20 cellular contexts compared by ENCODE assay signal in genomic region chr20:41038878-41039404, GRCh38. TPM values are rescaled to one million over a fixed set of nuclear protein-coding genes. Genes with fewer than 3 reads are reported as not detected.
DNase-seq lines count a peak whose midpoint lies in the region; ATAC-seq, FAIRE-seq and TF ChIP-seq lines count a peak whose summit lies in the region.
"Had no signal": no experiment of that assay in that cellular context is flagged by ENCODE, and none has a peak within 500 bp of the region (broad histone marks: within the 10 kb centered on the region; RNA-seq: fewer than 3 reads in every experiment).

No MANE protein-coding gene starts in this region.

- H3K4me3 ChIP-seq in RWPE2 (ENCODE audit: severe bottlenecking) (no peak overlapping the region), right lobe of liver (no peak overlapping the region)
- H3K4me3 ChIP-seq: BLaER1, colonic mucosa, gastrocnemius medialis, lower lobe of right lung had no signal

- H3K9me3 ChIP-seq in RWPE2 (ENCODE audit: severe bottlenecking) (no peaks in the 10 kb centered on the region), right lobe of liver (no peaks in the 10 kb centered on the region)
- H3K9me3 ChIP-seq: BLaER1, colonic mucosa, gastrocnemius medialis, lower lobe of right lung had no signal

- peak overlapping the region; percentile 49 for H3K4me3 Mint-ChIP-seq in Calu3 (ENCODE audit: low read depth, unreplicated experiment)
- H3K4me3 Mint-ChIP-seq: nephron had no signal

- CTCF ChIA-PET in Calu3 (lab: Charles Lee), result interaction anchor here (1.3 to 4.3 kb wide), 3 partner anchors 11 to 48 kb away, joined by 3 to 23 read pairs (median 3); no protein-coding TSS in a partner anchor

- ATAC-seq in GM18907 (IDR thresholded peaks at IDR 0.05; ENCODE audit: unreplicated experiment) (peak; percentile 78), RWPE2 (ENCODE audit: low read depth) (peak; percentile 19; the same call in 2 of the 3 replicates), right lobe of liver (peak in 2 of 4 donors; percentile 62 to 93), GM18873 (IDR thresholded peaks at IDR 0.05; ENCODE audit: low FRiP score, unreplicated experiment) (no peak)
- ATAC-seq: gastrocnemius medialis, HCT116, right cardiac atrium had no signal

- FAIRE-seq in urothelium cell line (lab: Jason Lieb, UNC) (no peak), H54 (lab: Jason Lieb, UNC) (no peak)
- FAIRE-seq: endothelial cell of umbilical vein had no signal

- 45% methylated on average over 7 of the region's 7 CpGs for WGBS in right lobe of liver (ENCODE audit: insufficient coverage, low coverage, low lambda C conversion rate, missing lambda C conversion rate)

- TF ChIP-seq POLR2A in right lobe of liver (IDR thresholded peaks at IDR 0.05) (peak; percentile 48), H54 (IDR thresholded peaks at IDR 0.05; ENCODE audit: low read depth, low read length) (no peak)

- intact Hi-C loops in Calu3 (cut with micrococcal nuclease; ENCODE audit: unreplicated experiment) (loop anchor here (1.0 to 2.0 kb wide), 3 partner anchors 9 to 36 kb away; no protein-coding TSS in a partner anchor), right lobe of liver (cut with DNase I) (no loop called here)

- TF ChIP-seq CTCF in Calu3 (IDR thresholded peaks at IDR 0.05; ENCODE audit: unreplicated experiment) (no peak), RWPE2 (IDR thresholded peaks at IDR 0.05; ENCODE audit: poor library complexity, severe bottlenecking) (no peak), right lobe of liver (IDR thresholded peaks at IDR 0.05) (no peak)

- DNase-seq in Calu3 (peak; percentile 39), RWPE2 (ENCODE audit: low spot score) (no peak), right lobe of liver (no peak), A172 (ENCODE audit: low spot score) (no peak), urothelium cell line (ENCODE audit: low spot score) (no peak), H54 (ENCODE audit: insufficient read length, low spot score) (no peak)
- DNase-seq: colonic mucosa, DND-41, gastrocnemius medialis, KBM-7, lower lobe of right lung, NCI-H1105, right cardiac atrium, T-cell had no signal

- H3K4me1 ChIP-seq in RWPE2 (ENCODE audit: insufficient read depth, poor library complexity, severe bottlenecking), result peaks cover 26% of the 10 kb centered on the region
- peaks cover 0 to 5% (median under 1%) of the 10 kb centered on the region in 4 donors for H3K4me1 ChIP-seq in right lobe of liver
- H3K4me1 ChIP-seq: colonic mucosa had no signal

- peaks cover 53% of the 10 kb centered on the region for H3K36me3 Mint-ChIP-seq in Calu3 (ENCODE audit: insufficient read depth, unreplicated experiment)

- peak overlapping the region; percentile 0 for H3K27ac ChIP-seq in RWPE2 (ENCODE audit: poor library complexity, severe bottlenecking)
- no peak overlapping the region for H3K27ac ChIP-seq in right lobe of liver
- H3K27ac ChIP-seq: BLaER1, colonic mucosa, gastrocnemius medialis, lower lobe of right lung had no signal

- H3K27me3 Mint-ChIP-seq in Calu3 (ENCODE audit: unreplicated experiment), result no peaks in the 10 kb centered on the region
- H3K27me3 Mint-ChIP-seq: T-cell had no signal

- H3K36me3 ChIP-seq in RWPE2 (ENCODE audit: low read depth), result peaks cover 94% of the 10 kb centered on the region
- H3K36me3 ChIP-seq in right lobe of liver, result no peaks in the 10 kb centered on the region
- H3K36me3 ChIP-seq: colonic mucosa, gastrocnemius medialis, lower lobe of right lung had no signal

- H3K27me3 ChIP-seq in RWPE2 (ENCODE audit: insufficient read depth, poor library complexity, severe bottlenecking), result no peaks in the 10 kb centered on the region
- H3K27me3 ChIP-seq in right lobe of liver, result no peaks in the 10 kb centered on the region
- H3K27me3 ChIP-seq: BLaER1, colonic mucosa, gastrocnemius medialis had no signal

- H3K4me1 Mint-ChIP-seq in Calu3 (ENCODE audit: low read depth, unreplicated experiment), result peaks cover 91% of the 10 kb centered on the region

- peak overlapping the region; percentile 82 for H3K27ac Mint-ChIP-seq in Calu3 (ENCODE audit: unreplicated experiment)

- no peaks in the 10 kb centered on the region for H3K9me3 Mint-ChIP-seq in Calu3 (ENCODE audit: low read depth, unreplicated experiment)
- H3K9me3 Mint-ChIP-seq: nephron, T-cell had no signal

- TSS peak; percentile 81 for BruUV-seq in Calu3 (replicated peaks; lab: Mats Ljungman, UMichigan)

RNA-seq across cellular contexts. Expression of gene TOP1, which starts 10.3 kb away (rescaled TPM):
- 129 and 152 TPM in 2 replicates for total RNA-seq in Calu3 (2022)
- total RNA-seq in right lobe of liver, result 10 to 100 TPM; 17.3 to 29.7 (median 25.5) TPM
- total RNA-seq in A172 (2014; rRNA removed; shearing (Covaris generic)), result 16.7 and 17.9 TPM in 2 replicates
